In genomic region chr4:168551945-168552695, GRCh38 we compare ENCODE assay signal across 10 cellular contexts. TPM values are rescaled to one million over a fixed set of nuclear protein-coding genes. Genes with fewer than 3 reads are reported as not detected.
DNase-seq lines count a peak whose midpoint lies in the region; ATAC-seq, FAIRE-seq and TF ChIP-seq lines count a peak whose summit lies in the region.
"Had no signal": no experiment of that assay in that cellular context is flagged by ENCODE, and none has a peak within 500 bp of the region (broad histone marks: within the 10 kb centered on the region; RNA-seq: fewer than 3 reads in every experiment).

No MANE protein-coding gene starts in this region.

- no peaks in the 10 kb centered on the region for H3K27me3 Mint-ChIP-seq in activated CD4-positive, alpha-beta T cell treated with anti-CD3 and anti-CD28 coated beads for 36 hours

- no peak overlapping the region for H3K27ac Mint-ChIP-seq in activated CD4-positive, alpha-beta T cell treated with anti-CD3 and anti-CD28 coated beads for 36 hours

- no peaks in the 10 kb centered on the region for H3K36me3 Mint-ChIP-seq in activated CD4-positive, alpha-beta T cell treated with anti-CD3 and anti-CD28 coated beads for 36 hours (ENCODE audit: low read depth)

- H3K27me3 ChIP-seq in K562 (ENCODE audit: control insufficient read depth in 2 of 2, insufficient read depth in 2 of 2, low read length in 2 of 2) (no peaks in the 10 kb centered on the region; a peak in 1 of 5 replicates), psoas muscle (ENCODE audit: insufficient read depth in 3 of 3, low read length in 2 of 3) (no peaks in the 10 kb centered on the region)
- H3K27me3 ChIP-seq: tibial artery had no signal

- TF ChIP-seq CTCF in K562 (IDR thresholded peaks at IDR 0.05 in 2 of 3, conservative IDR thresholded peaks at IDR 0.05 in 1 of 3; ENCODE audit: insufficient read depth in 2 of 3, low read depth in 1 of 3, low read length in 3 of 3) (peak; percentile 11 to 44 (median 32); a peak in 3 of 6 replicates), psoas muscle (IDR thresholded peaks at IDR 0.05) (peak; percentile 19)

- H3K36me3 ChIP-seq in K562 (ENCODE audit: control insufficient read depth, insufficient read depth, low read length) (no peaks in the 10 kb centered on the region), psoas muscle (ENCODE audit: insufficient read depth in 1 of 2, low read depth in 1 of 2) (no peaks in the 10 kb centered on the region)
- H3K36me3 ChIP-seq: tibial artery had no signal

- no peak overlapping the region for H3K4me3 Mint-ChIP-seq in activated CD4-positive, alpha-beta T cell treated with anti-CD3 and anti-CD28 coated beads for 36 hours

- H3K4me1 ChIP-seq in K562 (replicated peaks in 1 of 2; ENCODE audit: control insufficient read depth in 2 of 2, insufficient read depth in 2 of 2, low read length in 2 of 2) (no peaks in the 10 kb centered on the region), psoas muscle (peaks cover 18% of the 10 kb centered on the region)
- H3K4me1 ChIP-seq: tibial artery had no signal

- no peak overlapping the region for H2AFZ ChIP-seq in K562 (ENCODE audit: low read depth, low read length)

- no peaks in the 10 kb centered on the region for H4K20me1 ChIP-seq in K562 (replicated peaks; ENCODE audit: control insufficient read depth, insufficient read depth, low read length)

- intact Hi-C loops in activated CD4-positive, alpha-beta T cell treated with anti-CD3 and anti-CD28 coated beads for 36 hours (cut with DNase I, micrococcal nuclease) = loop anchor here (2.0 to 5.0 kb wide), 2 partner anchors 40 to 365 kb away; no protein-coding TSS in a partner anchor
- intact Hi-C loops in K562 (cut with micrococcal nuclease) (loop anchor here (1.0 kb wide), 1 partner anchor 369 kb away; no protein-coding TSS in a partner anchor), psoas muscle (cut with DNase I) (no loop called here)

- no peak for TF ChIP-seq EP300 in K562 (IDR thresholded peaks at IDR 0.05; ENCODE audit: low read length)

- no peaks in the 10 kb centered on the region for H3K9me1 ChIP-seq in K562 (ENCODE audit: control insufficient read depth, insufficient read depth, low read length)

- peak; percentile 56 to 69 for TF ChIP-seq RAD21 in K562 (CRISPR knock-in tag; conservative IDR thresholded peaks at IDR 0.05 in 1 of 2, IDR thresholded peaks at IDR 0.05 in 1 of 2)

- H3K9me3 ChIP-seq in K562 (replicated peaks; ENCODE audit: control insufficient read depth, insufficient read depth, low read depth, low read length) = no peaks in the 10 kb centered on the region
- H3K9me3 ChIP-seq in psoas muscle = no peaks in the 10 kb centered on the region
- H3K9me3 ChIP-seq: tibial artery had no signal

- in situ Hi-C loops in K562 (cut with MboI) = no loop called here

- H3K27ac ChIP-seq in K562 (ENCODE audit: extremely low read depth, low read depth, low read length) (no peak overlapping the region), psoas muscle (no peak overlapping the region)
- H3K27ac ChIP-seq: tibial artery had no signal

- no peak for TF ChIP-seq POLR2A in K562 (conservative IDR thresholded peaks at IDR 0.05)

- FAIRE-seq in K562 (lab: Jason Lieb, UNC) = no peak

- H3K4me1 Mint-ChIP-seq in activated CD4-positive, alpha-beta T cell treated with anti-CD3 and anti-CD28 coated beads for 36 hours = peaks cover 2% of the 10 kb centered on the region

- BruUV-seq in K562 (replicated peaks; lab: Mats Ljungman, UMichigan) = no TSS peak

- ATAC-seq in activated CD4-positive, alpha-beta T cell treated with anti-CD3 and anti-CD28 coated beads for 36 hours = peak; percentile 74
- peak; percentile 79 for ATAC-seq in K562
- ATAC-seq in psoas muscle = peak in 3 of 4 donors; percentile 51 to 80 (median 65)
- ATAC-seq in HG02852 (IDR thresholded peaks at IDR 0.05; ENCODE audit: unreplicated experiment) = no peak

- no peaks in the 10 kb centered on the region for H3K79me2 ChIP-seq in K562 (ENCODE audit: control insufficient read depth, insufficient read depth, low read length)

- CTCF ChIA-PET in activated CD4-positive, alpha-beta T cell treated with anti-CD3 and anti-CD28 coated beads for 36 hours (lab: Charles Lee) = interaction anchor here (0.6 to 1.1 kb wide), 3 partner anchors 9 to 192 kb away, joined by 3 read pairs; no protein-coding TSS in a partner anchor
- CTCF ChIA-PET in K562 (lab: Yijun Ruan, JAX; ENCODE audit: low intra/inter-chr PET ratio) = no interaction called here

- 5% methylated on average over 2 of the region's 2 CpGs for WGBS in K562 (ENCODE audit: insufficient coverage, low coverage, missing lambda C conversion rate)
- 71 to 91% (median 74%) methylated on average over 2 of the region's 2 CpGs for WGBS in psoas muscle, 3 donors

- H3K4me3 ChIP-seq in K562 (no peak overlapping the region), psoas muscle (no peak overlapping the region)
- H3K4me3 ChIP-seq: tibial artery had no signal

- no peaks in the 10 kb centered on the region for H3K9me3 Mint-ChIP-seq in activated CD4-positive, alpha-beta T cell treated with anti-CD3 and anti-CD28 coated beads for 36 hours (ENCODE audit: low read depth)

- H3K4me2 ChIP-seq in K562 (ENCODE audit: insufficient read depth, low read length) = no peak overlapping the region

- no peak for DNase-seq in activated CD4-positive, alpha-beta T cell treated with anti-CD3 and anti-CD28 coated beads for 36 hours
- DNase-seq in activated CD4-positive, alpha-beta T cell treated with anti-CD3 and anti-CD28 coated beads, Interleukin-2, amount 50 U/mL, for 1 hour = no peak
- peak; percentile 23 to 26 for DNase-seq in Kasumi-1 (lab: John Stamatoyannopoulos, UW)
- peak in 2 of 4 experiments; percentile 16 to 19 for DNase-seq in K562 (ENCODE audit: extremely low read depth in 1 of 4, low spot score in 3 of 4)
- DNase-seq in psoas muscle = no peak
- DNase-seq in NCI-H2227 treated with DMSO at 0.1 percent for 48 hours (lab: John Stamatoyannopoulos, UW) = no peak
- DNase-seq in stimulated activated CD4-positive, alpha-beta T cell treated with anti-CD3 and anti-CD28 coated beads, Interleukin-15, amount 100 ng/mL, for 24 hours = no peak
- DNase-seq: KG1, tibial artery had no signal

- POLR2A ChIA-PET in activated CD4-positive, alpha-beta T cell treated with anti-CD3 and anti-CD28 coated beads for 36 hours (lab: Charles Lee) = interaction anchor here (0.6 kb wide), 1 partner anchor 465 kb away, joined by 3 read pairs; no protein-coding TSS in a partner anchor
- POLR2A ChIA-PET in K562 (lab: Yijun Ruan, JAX) = no interaction called here

- no peak overlapping the region for H3K9ac ChIP-seq in K562 (ENCODE audit: insufficient read depth in 1 of 2, low read depth in 2 of 2, low read length in 2 of 2)

TF ChIP-seq in K562, 482 proteins besides CTCF, POLR2A, EP300 and RAD21:
- TF ChIP-seq DMBX1 (CRISPR knock-in tag; IDR thresholded peaks at IDR 0.05; ENCODE audit: borderline replicate concordance) (no peak), ZKSCAN3 (CRISPR knock-in tag; IDR thresholded peaks at IDR 0.05) (no peak), ADNP (tag; IDR thresholded peaks at IDR 0.05) (peak; percentile 31; the same call in 1 of the 2 replicates), RBM25 (IDR thresholded peaks at IDR 0.05; ENCODE audit: low read depth, low read length, severe bottlenecking) (peak; percentile 66)

RNA-seq across cellular contexts. Expression of gene PALLD, which starts 55.3 kb away (rescaled TPM):
- 10 to 100 TPM in 1 of 2 experiments, 1 to 10 TPM in 1; 9.5 to 11.0 TPM for total RNA-seq in activated CD4-positive, alpha-beta T cell treated with anti-CD3 and anti-CD28 coated beads for 36 hours
- not detected in 2 replicates for total RNA-seq in K562 (2011; cell fraction: chromatin; rRNA removed; ENCODE audit: low replicate concordance)
- total RNA-seq in K562 (2011; cell fraction: nucleolus; rRNA removed) = not detected in 2 replicates
- total RNA-seq in K562 (2011; cell fraction: nucleoplasm; rRNA removed) = not detected in 2 replicates
- total RNA-seq in K562 (2014; rRNA removed) (0.09 TPM in 1 of 2 replicates, not detected in the other), K562 (2014; rRNA removed; fragmentation: Illumina TruSeq; extraction: Trizol) (not detected in 2 replicates), K562 (2015; rRNA removed; fragmentation: Illumina TruSeq; extraction: Trizol) (not detected in 2 replicates), K562 (2021) (0.35 and 0.89 TPM in 2 replicates), psoas muscle (100 to 1,000 TPM; 168 to 245 (median 201) TPM)
- polyA plus RNA-seq in K562 (2011; rRNA removed) (0.03 TPM in 1 of 2 replicates, not detected in the other), K562 (2014; fragmentation: Illumina TruSeq; extraction: Trizol) (not detected in 2 replicates), K562 (2014; fragmentation: Nextera tagmentation; extraction: Ambion mirVana) (under 1 TPM; 0.01 to 0.18 TPM), K562 (2014; rRNA removed) (0.01 TPM in 1 of 2 replicates, not detected in the other), psoas muscle (100 to 1,000 TPM in 1 of 3 donors, 10 to 100 TPM in 2; 19.2 to 108 (median 89.9) TPM)
- polyA plus RNA-seq in K562 (2011; cell fraction: cytosol; rRNA removed) = 0.03 TPM in 1 of 2 replicates, not detected in the other
- polyA plus RNA-seq in K562 (2011; cell fraction: nucleus; rRNA removed) = 0.31 TPM in 1 of 2 replicates, not detected in the other
- 0.12 and 0.33 TPM in 2 replicates for polyA plus RNA-seq in K562 (2012)
- polyA minus RNA-seq in K562 (2011; rRNA and poly(A)+ RNA removed) = 0.11 TPM in 1 of 2 replicates, not detected in the other
- 0.73 TPM in 1 of 2 replicates, not detected in the other for polyA minus RNA-seq in K562 (2011; cell fraction: cytosol; rRNA and poly(A)+ RNA removed)
- 0.27 TPM in 1 of 2 replicates, not detected in the other for polyA minus RNA-seq in K562 (2011; cell fraction: nucleus; rRNA and poly(A)+ RNA removed)

Comparison
In these comparisons a context has a peak if more than half of its experiments do, and no peak if none do; other contexts are left out.
1. DNase-seq: peak in Kasumi-1 (2 of 2); none in activated CD4-positive, alpha-beta T cell treated with anti-CD3 and anti-CD28 coated beads for 36 hours (single experiment), activated CD4-positive, alpha-beta T cell treated with anti-CD3 and anti-CD28 coated beads, Interleukin-2, amount 50 U/mL, for 1 hour (single experiment), psoas muscle (0 of 2), NCI-H2227 treated with DMSO at 0.1 percent for 48 hours (single experiment) and stimulated activated CD4-positive, alpha-beta T cell treated with anti-CD3 and anti-CD28 coated beads, Interleukin-15, amount 100 ng/mL, for 24 hours (single experiment).
2. RNA of gene PALLD, which starts 55.3 kb away (total RNA-seq): 168 to 245 TPM in psoas muscle; 9.5 to 11.0 TPM in activated CD4-positive, alpha-beta T cell treated with anti-CD3 and anti-CD28 coated beads for 36 hours and 0.09 to 0.89 TPM in K562; every median in the first group is over 10 times any median in the second.
3. intact Hi-C loops: an anchor here in activated CD4-positive, alpha-beta T cell treated with anti-CD3 and anti-CD28 coated beads for 36 hours (2.0 to 5.0 kb wide) and K562 (1.0 kb wide); none called in psoas muscle.